ENCODE assay signal across 9 cellular contexts in the genomic region with DNA sequence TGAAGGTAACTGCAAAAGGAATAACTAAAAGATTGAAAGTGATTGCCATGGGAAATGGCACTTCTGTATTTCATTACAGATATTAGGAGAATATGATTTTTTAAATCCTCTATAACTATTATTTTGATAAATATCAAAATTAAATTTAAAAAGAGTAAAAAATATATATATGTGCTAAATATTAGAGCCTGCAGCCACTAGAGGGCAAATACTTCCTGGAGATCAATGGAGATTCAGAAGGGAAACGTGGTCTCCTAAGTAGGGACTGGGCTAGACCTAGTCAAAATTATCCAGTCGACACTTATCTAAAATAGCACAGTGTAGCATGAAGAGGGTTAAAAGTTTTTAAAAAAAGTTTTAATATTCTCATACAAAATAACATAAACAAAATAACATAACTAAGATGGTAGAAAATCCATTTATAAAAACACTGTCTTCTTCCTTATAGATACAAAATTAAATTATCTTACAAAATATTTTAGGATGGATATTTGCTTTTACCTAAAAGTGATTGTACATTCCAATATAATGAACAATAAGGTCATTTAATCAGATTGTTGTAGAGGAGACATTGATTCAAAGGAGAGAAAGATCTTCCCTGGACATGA.
DNase-seq lines count a peak whose midpoint lies in the region; ATAC-seq and TF ChIP-seq lines count a peak whose summit lies in the region.
"Had no signal": no experiment of that assay in that cellular context is flagged by ENCODE, and none has a peak within 500 bp of the region (broad histone marks: within the 10 kb centered on the region; RNA-seq: fewer than 3 reads in every experiment).

No MANE protein-coding gene starts in this region.

- H3K36me3 ChIP-seq in breast epithelium = no peaks in the 10 kb centered on the region
- no peaks in the 10 kb centered on the region for H3K36me3 ChIP-seq in thoracic aorta
- H3K36me3 ChIP-seq: tibial nerve had no signal

- H3K36me3 Mint-ChIP-seq in MCF 10A (ENCODE audit: insufficient read depth, unreplicated experiment) = no peaks in the 10 kb centered on the region

- no peak overlapping the region for H3K27ac Mint-ChIP-seq in MCF 10A (ENCODE audit: low read depth, unreplicated experiment)

- DNase-seq in MCF 10A (ENCODE audit: unreplicated experiment) (peak; percentile 8), breast epithelium (ENCODE audit: low spot score in 2 of 2) (no peak), NCI-H1694 treated with DMSO at 0.1 percent for 48 hours (lab: John Stamatoyannopoulos, UW) (peak; percentile 22), epithelial cell of proximal tubule (ENCODE audit: low read depth) (no peak), thoracic aorta (ENCODE audit: low spot score) (no peak), posterior vena cava (ENCODE audit: low spot score) (no peak)
- no peak for DNase-seq in stimulated activated naive CD8-positive, alpha-beta T cell treated with anti-CD3 and anti-CD28 coated beads, Interleukin-15, Interleukin-2, amounts not matched to agents 100 U/mL and 50 U/mL, for 24 hours

- no peak overlapping the region for H3K4me3 ChIP-seq in breast epithelium
- H3K4me3 ChIP-seq in epithelial cell of proximal tubule (ENCODE audit: low read depth, low read length) = no peak overlapping the region
- H3K4me3 ChIP-seq in thoracic aorta = no peak overlapping the region
- H3K4me3 ChIP-seq: tibial nerve had no signal

- H3K27me3 ChIP-seq in breast epithelium (no peaks in the 10 kb centered on the region), thoracic aorta (replicated peaks; ENCODE audit: insufficient read depth) (no peaks in the 10 kb centered on the region)
- H3K27me3 ChIP-seq: tibial nerve had no signal

- peaks cover 62% of the 10 kb centered on the region for H3K27me3 Mint-ChIP-seq in MCF 10A (ENCODE audit: insufficient read depth, unreplicated experiment)

- H3K4me1 ChIP-seq in breast epithelium (no peaks in the 10 kb centered on the region), thoracic aorta (ENCODE audit: control insufficient read depth in 1 of 2, low read depth in 2 of 2) (no peaks in the 10 kb centered on the region)
- H3K4me1 ChIP-seq: tibial nerve had no signal

- no peak for TF ChIP-seq POLR2A in breast epithelium (IDR thresholded peaks at IDR 0.05)

- no peak overlapping the region for H3K27ac ChIP-seq in breast epithelium
- H3K27ac ChIP-seq in thoracic aorta = no peak overlapping the region
- H3K27ac ChIP-seq: tibial nerve had no signal

- POLR2A ChIA-PET in MCF 10A (lab: Yijun Ruan, JAX) = no interaction called here

- CTCF ChIA-PET in MCF 10A (lab: Yijun Ruan, JAX) = interaction anchor here (0.6 to 0.7 kb wide), 3 partner anchors 9 to 756 kb away, joined by 3 to 4 read pairs (median 3); no protein-coding TSS in a partner anchor

- TF ChIP-seq CTCF in MCF 10A (IDR thresholded peaks at IDR 0.05; ENCODE audit: unreplicated experiment) (peak; percentile 45), breast epithelium (IDR thresholded peaks at IDR 0.05) (peak in 1 of 3 donors; percentile 19), epithelial cell of proximal tubule (conservative IDR thresholded peaks at IDR 0.05; ENCODE audit: low read depth, low read length) (peak; percentile 74), thoracic aorta (IDR thresholded peaks at IDR 0.05) (peak; percentile 23)

- no peaks in the 10 kb centered on the region for H3K4me1 Mint-ChIP-seq in MCF 10A (ENCODE audit: insufficient read depth, unreplicated experiment)

- intact Hi-C loops in MCF 10A (cut with micrococcal nuclease) (loop anchor here (5.0 to 10.0 kb wide), 3 partner anchors 329 to 496 kb away; no protein-coding TSS in a partner anchor), breast epithelium (cut with DNase I; ENCODE audit: low total_unique reads) (no loop called here), posterior vena cava (cut with DNase I) (no loop called here)

- H3K4me3 Mint-ChIP-seq in MCF 10A (ENCODE audit: unreplicated experiment) = no peak overlapping the region

- H3K9me3 ChIP-seq in breast epithelium (no peaks in the 10 kb centered on the region), thoracic aorta (no peaks in the 10 kb centered on the region)
- H3K9me3 ChIP-seq: tibial nerve had no signal

- no peaks in the 10 kb centered on the region for H3K9me3 Mint-ChIP-seq in MCF 10A (ENCODE audit: unreplicated experiment)

- no TSS peak for BruUV-seq in MCF 10A (replicated peaks; lab: Mats Ljungman, UMichigan)

- ATAC-seq in thoracic aorta (ENCODE audit: insufficient number of reproducible peaks, low FRiP score, low read depth) (no peak), GM21825 (IDR thresholded peaks at IDR 0.05; ENCODE audit: unreplicated experiment) (no peak)
- ATAC-seq in stimulated activated naive CD8-positive, alpha-beta T cell treated with anti-CD3 and anti-CD28 coated beads, Interleukin-15, Interleukin-2, amounts not matched to agents 100 U/mL and 50 U/mL, for 24 hours = no peak

Comparison
In these comparisons a context has a peak if more than half of its experiments do, and no peak if none do; other contexts are left out.
1. DNase-seq: peak in MCF 10A (single experiment) and NCI-H1694 treated with DMSO at 0.1 percent for 48 hours (single experiment); none in breast epithelium (0 of 2), epithelial cell of proximal tubule (single experiment), thoracic aorta (single experiment), stimulated activated naive CD8-positive, alpha-beta T cell treated with anti-CD3 and anti-CD28 coated beads, Interleukin-15, Interleukin-2, amounts not matched to agents 100 U/mL and 50 U/mL, for 24 hours (single experiment) and posterior vena cava (single experiment).